ENCODE assay signal across 16 cellular contexts in genomic region chr2:135152361-135152760, GRCh38.
DNase-seq lines count a peak whose midpoint lies in the region; ATAC-seq and TF ChIP-seq lines count a peak whose summit lies in the region.
"Had no signal": no experiment of that assay in that cellular context is flagged by ENCODE, and none has a peak within 500 bp of the region (broad histone marks: within the 10 kb centered on the region; RNA-seq: fewer than 3 reads in every experiment).

No MANE protein-coding gene starts in this region.

- H3K4me1 Mint-ChIP-seq in activated naive CD8-positive, alpha-beta T cell treated with anti-CD3 and anti-CD28 coated beads, Interleukin-2, amount 50 U/mL, for 24 hours = peaks cover 30% of the 10 kb centered on the region
- peaks cover 28% of the 10 kb centered on the region for H3K4me1 Mint-ChIP-seq in activated naive CD8-positive, alpha-beta T cell treated with anti-CD3 and anti-CD28 coated beads for 36 hours
- peaks cover 23% of the 10 kb centered on the region for H3K4me1 Mint-ChIP-seq in activated T-helper 17 cell treated with anti-CD3 and anti-CD28 coated beads, Interleukin-2, amount 50 U/mL, for 72 hours
- no peaks in the 10 kb centered on the region for H3K4me1 Mint-ChIP-seq in CD14-positive monocyte
- H3K4me1 Mint-ChIP-seq: GM23338 had no signal

- no peaks in the 10 kb centered on the region for H3K27me3 ChIP-seq in GM23248 (replicated peaks; ENCODE audit: insufficient read depth)
- H3K27me3 ChIP-seq in trophoblast cell (ENCODE audit: insufficient read depth, low read length) = no peaks in the 10 kb centered on the region
- H3K27me3 ChIP-seq: BLaER1 treated with 17β-estradiol and CSF1 and Interleukin-3, amounts not matched to agents 10 nM and 100 nM had no signal

- no peak overlapping the region for H3K18ac ChIP-seq in trophoblast cell (ENCODE audit: low read length)

- no peaks in the 10 kb centered on the region for H3F3A ChIP-seq in GM23248 (ENCODE audit: insufficient read depth)

- H3K9ac ChIP-seq in GM23248 (no peak overlapping the region), trophoblast cell (ENCODE audit: low read length) (no peak overlapping the region)
- H3K9ac ChIP-seq: BLaER1 treated with 17β-estradiol and CSF1 and Interleukin-3, amounts not matched to agents 10 nM and 100 nM had no signal

- peaks cover 53% of the 10 kb centered on the region for H3K36me3 Mint-ChIP-seq in activated naive CD8-positive, alpha-beta T cell treated with anti-CD3 and anti-CD28 coated beads, Interleukin-2, amount 50 U/mL, for 24 hours (ENCODE audit: low read depth)
- H3K36me3 Mint-ChIP-seq in activated naive CD8-positive, alpha-beta T cell treated with anti-CD3 and anti-CD28 coated beads for 36 hours = peaks cover 37% of the 10 kb centered on the region
- H3K36me3 Mint-ChIP-seq in activated T-helper 17 cell treated with anti-CD3 and anti-CD28 coated beads, Interleukin-2, amount 50 U/mL, for 72 hours (ENCODE audit: low read depth) = peaks cover 77% of the 10 kb centered on the region
- peaks cover 73 to 80% of the 10 kb centered on the region in 2 donors for H3K36me3 Mint-ChIP-seq in CD14-positive monocyte

- 0 out of 2 replicates have a peak, but pooled peaks cover 6% of the 10 kb centered on the region for H4K20me1 ChIP-seq in GM23248 (ENCODE audit: insufficient read depth)
- H4K20me1 ChIP-seq: BLaER1 treated with 17β-estradiol and CSF1 and Interleukin-3, amounts not matched to agents 10 nM and 100 nM had no signal

- WGBS in GM23248 (ENCODE audit: low coverage in 1 of 2, low lambda C conversion rate in 2 of 2, missing lambda C conversion rate in 2 of 2), 2 experiments = 79 to 83% methylated on average over 1 of the region's 1 CpG
- no CpG with 5 or more reads among the region's 1 CpG for WGBS in trophoblast cell (ENCODE audit: extremely low coverage, insufficient coverage, insufficient read length)

- no peak overlapping the region for H3K27ac Mint-ChIP-seq in activated naive CD8-positive, alpha-beta T cell treated with anti-CD3 and anti-CD28 coated beads, Interleukin-2, amount 50 U/mL, for 24 hours
- H3K27ac Mint-ChIP-seq in activated naive CD8-positive, alpha-beta T cell treated with anti-CD3 and anti-CD28 coated beads for 36 hours = no peak overlapping the region
- peak overlapping the region; percentile 21 for H3K27ac Mint-ChIP-seq in activated T-helper 17 cell treated with anti-CD3 and anti-CD28 coated beads, Interleukin-2, amount 50 U/mL, for 72 hours
- H3K27ac Mint-ChIP-seq in CD14-positive monocyte = no peak overlapping the region
- H3K27ac Mint-ChIP-seq: CD4-positive, alpha-beta T cell; GM23338 had no signal

- H2BK12ac ChIP-seq in trophoblast cell (ENCODE audit: low read length) = no peak overlapping the region

- in situ Hi-C loops in GM23248 (cut with MboI) = no loop called here

- H3K4me3 ChIP-seq in GM23248 (no peak overlapping the region), trophoblast cell (ENCODE audit: low read depth, low read length) (no peak overlapping the region)
- H3K4me3 ChIP-seq: BLaER1 treated with 17β-estradiol and CSF1 and Interleukin-3, amounts not matched to agents 10 nM and 100 nM; GM23338 had no signal

- H2BK120ac ChIP-seq in trophoblast cell (ENCODE audit: insufficient read depth, low read length, poor library complexity) = no peak overlapping the region

- H2BK5ac ChIP-seq in trophoblast cell (ENCODE audit: low read depth, low read length, poor library complexity) = no peak overlapping the region

- peak; percentile 40 for ATAC-seq in activated naive CD8-positive, alpha-beta T cell treated with anti-CD3 and anti-CD28 coated beads, Interleukin-2, amount 50 U/mL, for 24 hours
- ATAC-seq in activated T-helper 17 cell treated with anti-CD3 and anti-CD28 coated beads, Interleukin-2, amount 50 U/mL, for 72 hours (replicated peaks) = peak; percentile 53
- ATAC-seq: GM23338 had no signal

- H3K23ac ChIP-seq in trophoblast cell (ENCODE audit: low read length) = no peak overlapping the region

- H3K27ac ChIP-seq in GM23248 = no peak overlapping the region
- peak overlapping the region; percentile 67 for H3K27ac ChIP-seq in trophoblast cell (ENCODE audit: low read depth, low read length)
- H3K27ac ChIP-seq: BLaER1 treated with 17β-estradiol and CSF1 and Interleukin-3, amounts not matched to agents 10 nM and 100 nM had no signal

- no peak for DNase-seq in activated naive CD8-positive, alpha-beta T cell treated with anti-CD3 and anti-CD28 coated beads, Interleukin-2, amount 50 U/mL, for 24 hours
- DNase-seq in activated naive CD8-positive, alpha-beta T cell treated with anti-CD3 and anti-CD28 coated beads for 36 hours = no peak
- DNase-seq in GM23248 = peak; percentile 19
- peak; percentile 59 to 92 for DNase-seq in trophoblast cell
- no peak for DNase-seq in CD14-positive monocyte (ENCODE audit: low spot score)
- DNase-seq in GF-D8 (lab: John Stamatoyannopoulos, UW) = no peak
- DNase-seq in activated CD4-positive, alpha-beta T cell treated with anti-CD3 and anti-CD28 coated beads for 4 hours = no peak
- DNase-seq: ACHN; Calu3; CD4-positive, alpha-beta T cell; DMS 273 treated with DMSO at 0.1 percent for 48 hours; GDM1; H7 had no signal

- no peak for TF ChIP-seq CTCF in CD14-positive monocyte (IDR thresholded peaks at IDR 0.05)

- H3K36me3 ChIP-seq in GM23248 (ENCODE audit: low read depth) (peaks cover 67% of the 10 kb centered on the region), trophoblast cell (ENCODE audit: control insufficient read depth in 1 of 2, insufficient read depth in 2 of 2, low read length in 2 of 2) (peaks cover 2 to 4% of the 10 kb centered on the region in 2 experiments)

- H3K4ac ChIP-seq in trophoblast cell (ENCODE audit: low read depth, low read length) = no peak overlapping the region

- no peak overlapping the region for H4K12ac ChIP-seq in trophoblast cell (ENCODE audit: low read depth, low read length)

- H3K14ac ChIP-seq in trophoblast cell (ENCODE audit: low read length) = no peak overlapping the region

- H3K4me1 ChIP-seq in GM23248 (ENCODE audit: insufficient read depth) (peaks cover 7% of the 10 kb centered on the region; the same call in 1 of the 2 replicates), trophoblast cell (ENCODE audit: control insufficient read depth in 1 of 2, insufficient read depth in 2 of 2, low read length in 2 of 2) (no peaks in the 10 kb centered on the region)
- H3K4me1 ChIP-seq: BLaER1 treated with 17β-estradiol and CSF1 and Interleukin-3, amounts not matched to agents 10 nM and 100 nM had no signal

- H3K4me2 ChIP-seq in GM23248 (ENCODE audit: unreplicated experiment) = no peak overlapping the region
- H3K4me2 ChIP-seq in trophoblast cell (ENCODE audit: low read length) = no peak overlapping the region
- H3K4me2 ChIP-seq: BLaER1 treated with 17β-estradiol and CSF1 and Interleukin-3, amounts not matched to agents 10 nM and 100 nM; GM23338 had no signal

- H3K4me3 Mint-ChIP-seq in activated naive CD8-positive, alpha-beta T cell treated with anti-CD3 and anti-CD28 coated beads, Interleukin-2, amount 50 U/mL, for 24 hours = no peak overlapping the region
- no peak overlapping the region for H3K4me3 Mint-ChIP-seq in activated naive CD8-positive, alpha-beta T cell treated with anti-CD3 and anti-CD28 coated beads for 36 hours
- no peak overlapping the region for H3K4me3 Mint-ChIP-seq in activated T-helper 17 cell treated with anti-CD3 and anti-CD28 coated beads, Interleukin-2, amount 50 U/mL, for 72 hours
- H3K4me3 Mint-ChIP-seq in CD14-positive monocyte = no peak overlapping the region
- H3K4me3 Mint-ChIP-seq: CD4-positive, alpha-beta T cell; GM23338 had no signal

- no peak overlapping the region for H4K8ac ChIP-seq in trophoblast cell (ENCODE audit: low read depth, low read length)

- H2AFZ ChIP-seq in GM23248 (no peak overlapping the region), trophoblast cell (ENCODE audit: insufficient read depth, low read length, poor library complexity) (no peak overlapping the region)
- H2AFZ ChIP-seq: GM23338 had no signal

- no peaks in the 10 kb centered on the region for H3K9me2 ChIP-seq in GM23248 (ENCODE audit: insufficient read depth)

- H3K79me1 ChIP-seq in trophoblast cell (ENCODE audit: low read length) = no peaks in the 10 kb centered on the region

- no peaks in the 10 kb centered on the region for H3K27me3 Mint-ChIP-seq in activated naive CD8-positive, alpha-beta T cell treated with anti-CD3 and anti-CD28 coated beads, Interleukin-2, amount 50 U/mL, for 24 hours
- H3K27me3 Mint-ChIP-seq in activated naive CD8-positive, alpha-beta T cell treated with anti-CD3 and anti-CD28 coated beads for 36 hours = no peaks in the 10 kb centered on the region
- no peaks in the 10 kb centered on the region for H3K27me3 Mint-ChIP-seq in activated T-helper 17 cell treated with anti-CD3 and anti-CD28 coated beads, Interleukin-2, amount 50 U/mL, for 72 hours
- peaks cover 0 to 2% (median 0%) of the 10 kb centered on the region in 3 donors for H3K27me3 Mint-ChIP-seq in CD14-positive monocyte (ENCODE audit: low read depth in 3 of 3)
- H3K27me3 Mint-ChIP-seq: CD4-positive, alpha-beta T cell had no signal

- H4K91ac ChIP-seq in trophoblast cell (ENCODE audit: low read depth, low read length) = no peak overlapping the region

- H3K79me2 ChIP-seq in GM23248 (ENCODE audit: insufficient read depth) (peaks cover 44% of the 10 kb centered on the region), trophoblast cell (ENCODE audit: control insufficient read depth, insufficient read depth, low read length, poor library complexity) (no peaks in the 10 kb centered on the region)

- H3K9me3 Mint-ChIP-seq in activated naive CD8-positive, alpha-beta T cell treated with anti-CD3 and anti-CD28 coated beads, Interleukin-2, amount 50 U/mL, for 24 hours = no peaks in the 10 kb centered on the region
- no peaks in the 10 kb centered on the region for H3K9me3 Mint-ChIP-seq in activated naive CD8-positive, alpha-beta T cell treated with anti-CD3 and anti-CD28 coated beads for 36 hours
- H3K9me3 Mint-ChIP-seq in activated T-helper 17 cell treated with anti-CD3 and anti-CD28 coated beads, Interleukin-2, amount 50 U/mL, for 72 hours = no peaks in the 10 kb centered on the region
- no peaks in the 10 kb centered on the region for H3K9me3 Mint-ChIP-seq in CD14-positive monocyte
- H3K9me3 Mint-ChIP-seq: CD4-positive, alpha-beta T cell; GM23338 had no signal

- H2AK5ac ChIP-seq in trophoblast cell (ENCODE audit: low read length) = no peak overlapping the region

- H3K9me3 ChIP-seq in GM23248 (ENCODE audit: low read depth) (no peaks in the 10 kb centered on the region), trophoblast cell (ENCODE audit: insufficient read depth, low read depth, low read length) (no peaks in the 10 kb centered on the region)
- H3K9me3 ChIP-seq: BLaER1 treated with 17β-estradiol and CSF1 and Interleukin-3, amounts not matched to agents 10 nM and 100 nM had no signal

- intact Hi-C loops in CD14-positive monocyte (cut with micrococcal nuclease) = no loop called here

Comparison
In these comparisons a context has a peak if more than half of its experiments do, and no peak if none do; other contexts are left out.
1. DNase-seq: peak in GM23248 (single experiment) and trophoblast cell (2 of 2); none in activated naive CD8-positive, alpha-beta T cell treated with anti-CD3 and anti-CD28 coated beads, Interleukin-2, amount 50 U/mL, for 24 hours (single experiment), activated naive CD8-positive, alpha-beta T cell treated with anti-CD3 and anti-CD28 coated beads for 36 hours (single experiment), CD14-positive monocyte (single experiment), GF-D8 (single experiment) and activated CD4-positive, alpha-beta T cell treated with anti-CD3 and anti-CD28 coated beads for 4 hours (0 of 2).